1 cellular context compared by ENCODE assay signal in genomic region chr6:155491421-155491820, GRCh38.
TF ChIP-seq lines count a peak whose summit lies in the region.

No MANE protein-coding gene starts in this region.

TF ChIP-seq in HepG2, 621 proteins besides CTCF, POLR2A, EP300 and RAD21 (continued from another document):
- TF ChIP-seq TCF12 (IDR thresholded peaks at IDR 0.05), result no peak
- no peak for TF ChIP-seq TCF12 (CRISPR knock-in tag; IDR thresholded peaks at IDR 0.05)
- no peak for TF ChIP-seq ETS1 (CRISPR knock-in tag; IDR thresholded peaks at IDR 0.05)
- TF ChIP-seq HMGXB4 (CRISPR knock-in tag; IDR thresholded peaks at IDR 0.05; ENCODE audit: borderline replicate concordance in 1 of 2, low read depth in 1 of 2), result no peak; a peak in 1 of 4 replicates
- TF ChIP-seq, protein P1, sequence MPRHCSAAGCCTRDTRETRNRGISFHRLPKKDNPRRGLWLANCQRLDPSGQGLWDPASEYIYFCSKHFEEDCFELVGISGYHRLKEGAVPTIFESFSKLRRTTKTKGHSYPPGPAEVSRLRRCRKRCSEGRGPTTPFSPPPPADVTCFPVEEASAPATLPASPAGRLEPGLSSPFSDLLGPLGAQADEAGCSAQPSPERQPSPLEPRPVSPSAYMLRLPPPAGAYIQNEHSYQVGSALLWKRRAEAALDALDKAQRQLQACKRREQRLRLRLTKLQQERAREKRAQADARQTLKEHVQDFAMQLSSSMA (CRISPR knock-in tag; IDR thresholded peaks at IDR 0.05), result no peak
- TF ChIP-seq SUZ12 (IDR thresholded peaks at IDR 0.05; ENCODE audit: low read depth, low read length), result no peak
- no peak for TF ChIP-seq KDM5A (IDR thresholded peaks at IDR 0.05; ENCODE audit: borderline replicate concordance, low read length)
- TF ChIP-seq NR2C2 (CRISPR knock-in tag; IDR thresholded peaks at IDR 0.05; ENCODE audit: borderline replicate concordance), result peak; percentile 50; the same call in 1 of the 2 replicates
- peak; percentile 54 for TF ChIP-seq THAP11 (CRISPR knock-in tag; IDR thresholded peaks at IDR 0.05)
- TF ChIP-seq ZNF207 (IDR thresholded peaks at IDR 0.05; ENCODE audit: borderline replicate concordance), result no peak
- peak; percentile 84; the same call in 1 of the 2 replicates for TF ChIP-seq FOSL2 (CRISPR knock-in tag; IDR thresholded peaks at IDR 0.05)
